In genomic region chr16:31513126-31513525, GRCh38 we compare ENCODE assay signal across 19 cellular contexts. TPM values are rescaled to one million over a fixed set of nuclear protein-coding genes. Genes with fewer than 3 reads are reported as not detected.
A peak's percentile ranks its signal among the peaks of the same experiment; 100 is the strongest.
DNase-seq lines count a peak whose midpoint lies in the region; TF ChIP-seq lines count a peak whose summit lies in the region.
"Had no signal": no experiment of that assay in that cellular context is flagged by ENCODE, and none has a peak within 500 bp of the region (broad histone marks: within the 10 kb centered on the region; RNA-seq: fewer than 3 reads in every experiment).

No MANE protein-coding gene starts in this region.

- H2AFZ ChIP-seq in GM23248: no peak overlapping the region

- H3K36me3 Mint-ChIP-seq in Caco-2 (ENCODE audit: insufficient read depth, unreplicated experiment): peaks cover 6% of the 10 kb centered on the region
- H3K36me3 Mint-ChIP-seq: CD14-positive monocyte had no signal

- H3K27me3 ChIP-seq in GM23248 (replicated peaks; ENCODE audit: insufficient read depth) (0 out of 2 replicates have a peak, but pooled peaks cover 2% of the 10 kb centered on the region), Caco-2 (replicated peaks; ENCODE audit: control insufficient read depth, insufficient read depth, low read length) (no peaks in the 10 kb centered on the region)
- H3K27me3 ChIP-seq: stomach had no signal

- H3K9me2 ChIP-seq in GM23248 (ENCODE audit: insufficient read depth): no peaks in the 10 kb centered on the region

- H3K27ac Mint-ChIP-seq in Caco-2 (ENCODE audit: unreplicated experiment): no peak overlapping the region
- H3K27ac Mint-ChIP-seq: activated CD4-positive, alpha-beta memory T cell treated with anti-CD3 and anti-CD28 coated beads, Interleukin-2, amount 10 ng/mL, durations not matched to agents 7 days and 5 days; activated T-helper 17 cell treated with anti-CD3 and anti-CD28 coated beads, Interleukin-2, amount 50 U/mL, for 72 hours; CD14-positive monocyte had no signal

- DNase-seq in GM23248: peak; percentile 75
- DNase-seq in RWPE1 (ENCODE audit: low spot score): peak; percentile 33
- peak; percentile 83 for DNase-seq in dedifferentiated amniotic fluid mesenchymal stem cell (ENCODE audit: extremely low spot score)
- DNase-seq in renal cortical epithelial cell (ENCODE audit: low read depth): peak; percentile 66
- DNase-seq in stimulated activated CD4-positive, alpha-beta T cell treated with anti-CD3 and anti-CD28 coated beads, Interleukin-15, amount 100 ng/mL, for 24 hours: no peak
- DNase-seq in stimulated activated CD4-positive, alpha-beta T cell treated with anti-CD3 and anti-CD28 coated beads, Interleukin-4, amount 100 ng/mL, for 4 hours: no peak
- DNase-seq in stimulated activated CD4-positive, alpha-beta T cell treated with anti-CD3 and anti-CD28 coated beads, Interleukin-12 subunit alpha, Interleukin-12 subunit beta, amount 100 ng/mL, for 4 hours: no peak
- DNase-seq in Caco-2: no peak
- DNase-seq: activated CD4-positive, alpha-beta memory T cell treated with anti-CD3 and anti-CD28 coated beads, Interleukin-2, amount 10 ng/mL, durations not matched to agents 7 days and 5 days; hypothalamus; NCI-H2171 treated with DMSO at 0.1 percent for 48 hours; nephron progenitor cell; stomach; T-helper 9 cell had no signal

- H3K27me3 Mint-ChIP-seq in Caco-2 (ENCODE audit: insufficient read depth, unreplicated experiment): no peaks in the 10 kb centered on the region
- H3K27me3 Mint-ChIP-seq: activated T-helper 17 cell treated with anti-CD3 and anti-CD28 coated beads, Interleukin-2, amount 50 U/mL, for 72 hours had no signal

- H3K4me1 ChIP-seq in GM23248 (ENCODE audit: insufficient read depth): peaks cover 15% of the 10 kb centered on the region
- H3K4me1 ChIP-seq in Caco-2: no peaks in the 10 kb centered on the region

- H3K4me3 Mint-ChIP-seq in Caco-2 (ENCODE audit: unreplicated experiment): no peak overlapping the region
- H3K4me3 Mint-ChIP-seq: activated CD4-positive, alpha-beta memory T cell treated with anti-CD3 and anti-CD28 coated beads, Interleukin-2, amount 10 ng/mL, durations not matched to agents 7 days and 5 days; activated T-helper 17 cell treated with anti-CD3 and anti-CD28 coated beads, Interleukin-2, amount 50 U/mL, for 72 hours; CD14-positive monocyte; nephron progenitor cell had no signal

- H3F3A ChIP-seq in GM23248 (ENCODE audit: insufficient read depth): peaks cover 12% of the 10 kb centered on the region

- H3K4me3 ChIP-seq in GM23248: no peak overlapping the region
- no peak overlapping the region for H3K4me3 ChIP-seq in Caco-2 (ENCODE audit: low read depth, low read length)
- H3K4me3 ChIP-seq: stomach had no signal

- H3K9me3 ChIP-seq in GM23248 (ENCODE audit: low read depth) (no peaks in the 10 kb centered on the region), Caco-2 (no peaks in the 10 kb centered on the region)
- H3K9me3 ChIP-seq: stomach had no signal

- H3K79me2 ChIP-seq in GM23248 (ENCODE audit: insufficient read depth): peaks cover 15% of the 10 kb centered on the region

- 8% methylated on average over 6 of the region's 6 CpGs for WGBS in GM23248 (ENCODE audit: low coverage in 1 of 2, low lambda C conversion rate in 2 of 2, missing lambda C conversion rate in 2 of 2), 2 experiments

- CTCF ChIA-PET in RWPE1 (lab: Yijun Ruan, JAX) (interaction anchor here (0.7 kb wide), 1 partner anchor 102 kb away, joined by 5 read pairs; no protein-coding TSS in a partner anchor), Caco-2 (lab: Charles Lee) (no interaction called here)

- intact Hi-C loops in Caco-2 (cut with micrococcal nuclease; ENCODE audit: unreplicated experiment): no loop called here

- no peak overlapping the region for H3K9ac ChIP-seq in GM23248

- no peak for TF ChIP-seq CTCF in RWPE1 (conservative IDR thresholded peaks at IDR 0.05; ENCODE audit: low read depth)
- no peak for TF ChIP-seq CTCF in Caco-2 (IDR thresholded peaks at IDR 0.05; ENCODE audit: insufficient read depth in 1 of 2, low read depth in 1 of 2, low read length in 1 of 2, severe bottlenecking in 1 of 2, unreplicated experiment in 1 of 2)

- POLR2A ChIA-PET in RWPE1 (lab: Yijun Ruan, JAX; ENCODE audit: low non-redundant PET) (no interaction called here), Caco-2 (lab: Charles Lee) (no interaction called here)

- no peaks in the 10 kb centered on the region for H3K9me3 Mint-ChIP-seq in Caco-2 (ENCODE audit: unreplicated experiment)
- H3K9me3 Mint-ChIP-seq: activated T-helper 17 cell treated with anti-CD3 and anti-CD28 coated beads, Interleukin-2, amount 50 U/mL, for 72 hours had no signal

- in situ Hi-C loops in GM23248 (cut with MboI): no loop called here

- no peaks in the 10 kb centered on the region for H3K36me3 ChIP-seq in GM23248 (ENCODE audit: low read depth)
- no peaks in the 10 kb centered on the region for H3K36me3 ChIP-seq in Caco-2 (ENCODE audit: control insufficient read depth, insufficient read depth, low read length)
- H3K36me3 ChIP-seq: stomach had no signal

- H3K4me1 Mint-ChIP-seq in Caco-2 (ENCODE audit: low read depth, unreplicated experiment): peaks cover 8% of the 10 kb centered on the region

- no TSS peak for BruUV-seq in Caco-2 (replicated peaks; lab: Mats Ljungman, UMichigan)

- H3K27ac ChIP-seq in GM23248: peak overlapping the region; percentile 41
- no peak overlapping the region for H3K27ac ChIP-seq in RWPE1
- H3K27ac ChIP-seq: HL-60, stomach had no signal

- H4K20me1 ChIP-seq in GM23248 (ENCODE audit: insufficient read depth): no peaks in the 10 kb centered on the region

- H3K4me2 ChIP-seq in GM23248 (ENCODE audit: unreplicated experiment): peak overlapping the region; percentile 41

RNA-seq across cellular contexts. Expression of gene RUSF1, which starts 4.9 kb away (rescaled TPM):
- 68.2 and 74.0 TPM in 2 replicates for total RNA-seq in GM23248 (2014; rRNA removed; shearing (Covaris generic))
- 34.6 and 39.3 TPM in 2 replicates for polyA plus RNA-seq in GM23248 (2016; fragmentation: Nextera tagmentation; extraction: Ambion mirVana)
- total RNA-seq in renal cortical epithelial cell (39.8 and 62.3 TPM in 2 replicates), Caco-2 (2022) (23.5 and 30.5 TPM in 2 replicates)

RNA-seq across cellular contexts. Expression of gene AHSP, which starts 14.6 kb away (rescaled TPM):
- total RNA-seq in GM23248 (2014; rRNA removed; shearing (Covaris generic)): not detected in 2 replicates
- not detected in 2 replicates for polyA plus RNA-seq in GM23248 (2016; fragmentation: Nextera tagmentation; extraction: Ambion mirVana)
- total RNA-seq in renal cortical epithelial cell (not detected in 2 replicates), Caco-2 (2022) (not detected in 2 replicates)
- total RNA-seq: activated CD4-positive, alpha-beta memory T cell treated with anti-CD3 and anti-CD28 coated beads, Interleukin-2, amount 10 ng/mL, durations not matched to agents 7 days and 5 days; activated T-helper 17 cell treated with anti-CD3 and anti-CD28 coated beads, Interleukin-2, amount 50 U/mL, for 72 hours; lower leg skin had no signal
- polyA plus RNA-seq: stomach had no signal

RNA-seq across cellular contexts. Expression of gene SLC5A2, which starts 30.2 kb away (rescaled TPM):
- not detected in 2 replicates for total RNA-seq in GM23248 (2014; rRNA removed; shearing (Covaris generic))
- polyA plus RNA-seq in GM23248 (2016; fragmentation: Nextera tagmentation; extraction: Ambion mirVana): 4.7 and 4.8 TPM in 2 replicates
- 0.52 and 0.60 TPM in 2 replicates for total RNA-seq in renal cortical epithelial cell
- total RNA-seq in Caco-2 (2022): 2.8 and 3.0 TPM in 2 replicates
- total RNA-seq: sciatic nerve, stomach had no signal
- polyA plus RNA-seq: CD14-positive monocyte had no signal

RNA-seq across cellular contexts. Expression of gene TGFB1I1, which starts 41.2 kb away (rescaled TPM):
- 71.8 and 88.5 TPM in 2 replicates for total RNA-seq in GM23248 (2014; rRNA removed; shearing (Covaris generic))
- polyA plus RNA-seq in GM23248 (2016; fragmentation: Nextera tagmentation; extraction: Ambion mirVana): 174 and 177 TPM in 2 replicates
- total RNA-seq in renal cortical epithelial cell (26.5 and 31.4 TPM in 2 replicates), Caco-2 (2022) (9.3 and 10.0 TPM in 2 replicates)

RNA-seq across cellular contexts. Expression of gene ARMC5, which starts 53.8 kb away (rescaled TPM):
- 11.2 and 14.3 TPM in 2 replicates for total RNA-seq in GM23248 (2014; rRNA removed; shearing (Covaris generic))
- polyA plus RNA-seq in GM23248 (2016; fragmentation: Nextera tagmentation; extraction: Ambion mirVana): 5.0 and 7.0 TPM in 2 replicates
- 5.4 and 8.7 TPM in 2 replicates for total RNA-seq in renal cortical epithelial cell
- 9.7 and 10.2 TPM in 2 replicates for total RNA-seq in Caco-2 (2022)

Comparison
In these comparisons a context has a peak if more than half of its experiments do, and no peak if none do; other contexts are left out.
1. DNase-seq: peak in GM23248 (single experiment), RWPE1 (single experiment), dedifferentiated amniotic fluid mesenchymal stem cell (single experiment) and renal cortical epithelial cell (single experiment); none in stimulated activated CD4-positive, alpha-beta T cell treated with anti-CD3 and anti-CD28 coated beads, Interleukin-15, amount 100 ng/mL, for 24 hours (single experiment), stimulated activated CD4-positive, alpha-beta T cell treated with anti-CD3 and anti-CD28 coated beads, Interleukin-4, amount 100 ng/mL, for 4 hours (0 of 2), stimulated activated CD4-positive, alpha-beta T cell treated with anti-CD3 and anti-CD28 coated beads, Interleukin-12 subunit alpha, Interleukin-12 subunit beta, amount 100 ng/mL, for 4 hours (single experiment) and Caco-2 (0 of 2).